Comparison of ENCODE assay signal across 1 cellular context in the genomic region with DNA sequence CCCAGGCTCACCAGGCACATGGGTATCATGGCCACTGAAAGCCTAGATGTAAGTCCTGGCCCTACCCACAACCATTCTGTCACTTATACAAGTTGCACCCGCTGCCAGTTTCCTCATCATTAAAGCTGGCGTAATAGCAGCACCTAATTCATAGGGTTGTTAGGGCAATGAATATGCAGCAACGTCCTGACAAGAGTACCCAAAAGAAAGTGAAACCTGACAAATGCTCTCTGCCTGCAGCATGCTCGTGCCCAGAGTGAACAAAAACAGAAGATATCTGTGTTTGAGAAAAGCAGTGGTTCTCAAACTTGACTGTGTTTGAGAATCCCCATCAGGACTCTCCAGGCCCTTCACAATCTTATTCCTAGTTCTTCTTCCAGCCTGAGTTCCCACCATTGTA.
TF ChIP-seq lines count a peak whose summit lies in the region.

No MANE protein-coding gene starts in this region.

TF ChIP-seq in GM23338, 12 proteins besides CTCF, POLR2A, EP300 and RAD21 (continued from another document):
- TF ChIP-seq ZNF462 (CRISPR knock-in tag; IDR thresholded peaks at IDR 0.05): no peak
- no peak for TF ChIP-seq CREB1 (CRISPR knock-in tag; IDR thresholded peaks at IDR 0.05; ENCODE audit: low read depth)
- no peak for TF ChIP-seq POLR2AphosphoS5 (IDR thresholded peaks at IDR 0.05; ENCODE audit: low read depth)
- TF ChIP-seq, protein P1, sequence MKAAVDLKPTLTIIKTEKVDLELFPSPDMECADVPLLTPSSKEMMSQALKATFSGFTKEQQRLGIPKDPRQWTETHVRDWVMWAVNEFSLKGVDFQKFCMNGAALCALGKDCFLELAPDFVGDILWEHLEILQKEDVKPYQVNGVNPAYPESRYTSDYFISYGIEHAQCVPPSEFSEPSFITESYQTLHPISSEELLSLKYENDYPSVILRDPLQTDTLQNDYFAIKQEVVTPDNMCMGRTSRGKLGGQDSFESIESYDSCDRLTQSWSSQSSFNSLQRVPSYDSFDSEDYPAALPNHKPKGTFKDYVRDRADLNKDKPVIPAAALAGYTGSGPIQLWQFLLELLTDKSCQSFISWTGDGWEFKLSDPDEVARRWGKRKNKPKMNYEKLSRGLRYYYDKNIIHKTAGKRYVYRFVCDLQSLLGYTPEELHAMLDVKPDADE (IDR thresholded peaks at IDR 0.05): no peak
- no peak for TF ChIP-seq ZNF331 (CRISPR knock-in tag; IDR thresholded peaks at IDR 0.05; ENCODE audit: low read depth)
